In the genomic region with DNA sequence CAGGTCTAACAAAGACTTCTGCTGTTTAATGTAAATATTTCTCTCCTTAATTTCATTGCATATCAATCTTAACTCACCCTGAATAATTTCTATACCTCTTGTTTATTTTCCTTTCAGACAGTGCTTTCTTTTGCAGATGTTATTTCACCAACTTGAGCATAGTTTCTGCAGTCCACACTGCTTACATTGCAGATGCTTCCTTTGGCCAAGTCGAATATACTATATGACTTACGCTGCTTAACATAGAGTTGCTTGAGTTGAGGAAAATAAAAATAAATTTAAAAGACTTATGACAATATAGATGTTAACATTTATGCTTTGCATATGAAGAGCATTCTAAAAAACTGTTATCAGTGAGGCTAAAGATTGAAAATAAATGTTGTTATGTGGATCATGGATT, we compare ENCODE assay signal across 16 cellular contexts.
A peak's percentile ranks its signal among the peaks of the same experiment; 100 is the strongest.
DNase-seq lines count a peak whose midpoint lies in the region; ATAC-seq, FAIRE-seq and TF ChIP-seq lines count a peak whose summit lies in the region.
"Had no signal": no experiment of that assay in that cellular context is flagged by ENCODE, and none has a peak within 500 bp of the region (broad histone marks: within the 10 kb centered on the region; RNA-seq: fewer than 3 reads in every experiment).

No MANE protein-coding gene starts in this region.

- ATAC-seq in activated T-helper 17 cell treated with anti-CD3 and anti-CD28 coated beads, Interleukin-2, amount 50 U/mL, for 72 hours (replicated peaks) = no peak

- H3K4me1 Mint-ChIP-seq in astrocyte (ENCODE audit: low read depth, unreplicated experiment) = peaks cover 14% of the 10 kb centered on the region
- peaks cover 15% of the 10 kb centered on the region for H3K4me1 Mint-ChIP-seq in nephron
- H3K4me1 Mint-ChIP-seq in activated T-helper 17 cell treated with anti-CD3 and anti-CD28 coated beads, Interleukin-2, amount 50 U/mL, for 72 hours = peaks cover 14% of the 10 kb centered on the region

- TF ChIP-seq CTCF in astrocyte (IDR thresholded peaks at IDR 0.05; ENCODE audit: insufficient read depth, low read depth, low read length) = no peak
- no peak for TF ChIP-seq CTCF in nephron (IDR thresholded peaks at IDR 0.05; ENCODE audit: unreplicated experiment in 3 of 3)

- H4K20me1 ChIP-seq in astrocyte (ENCODE audit: insufficient read depth, low read length) = no peaks in the 10 kb centered on the region

- H3K36me3 Mint-ChIP-seq in astrocyte (ENCODE audit: low read depth, unreplicated experiment) (no peaks in the 10 kb centered on the region), nephron (ENCODE audit: low read depth) (peaks cover 3% of the 10 kb centered on the region)
- H3K36me3 Mint-ChIP-seq in activated T-helper 17 cell treated with anti-CD3 and anti-CD28 coated beads, Interleukin-2, amount 50 U/mL, for 72 hours (ENCODE audit: low read depth) = no peaks in the 10 kb centered on the region

- H3K27ac Mint-ChIP-seq in astrocyte (ENCODE audit: unreplicated experiment) (no peak overlapping the region), nephron (peak overlapping the region; percentile 6 to 46 (median 8))
- H3K27ac Mint-ChIP-seq in activated T-helper 17 cell treated with anti-CD3 and anti-CD28 coated beads, Interleukin-2, amount 50 U/mL, for 72 hours = no peak overlapping the region
- H3K27ac Mint-ChIP-seq: B cell had no signal

- H3K9me3 Mint-ChIP-seq in astrocyte (ENCODE audit: unreplicated experiment) (no peaks in the 10 kb centered on the region), nephron (no peaks in the 10 kb centered on the region)
- no peaks in the 10 kb centered on the region for H3K9me3 Mint-ChIP-seq in activated T-helper 17 cell treated with anti-CD3 and anti-CD28 coated beads, Interleukin-2, amount 50 U/mL, for 72 hours

- H3K4me3 Mint-ChIP-seq in astrocyte (ENCODE audit: unreplicated experiment) = no peak overlapping the region
- H3K4me3 Mint-ChIP-seq in nephron = no peak overlapping the region
- no peak overlapping the region for H3K4me3 Mint-ChIP-seq in activated T-helper 17 cell treated with anti-CD3 and anti-CD28 coated beads, Interleukin-2, amount 50 U/mL, for 72 hours
- H3K4me3 Mint-ChIP-seq: B cell had no signal

- no peaks in the 10 kb centered on the region for H3K9me3 ChIP-seq in astrocyte (ENCODE audit: insufficient read depth, low read depth, low read length)

- no peaks in the 10 kb centered on the region for H3K36me3 ChIP-seq in astrocyte (ENCODE audit: insufficient read depth, low read length)

- H3K9ac ChIP-seq in astrocyte (ENCODE audit: low read length) = no peak overlapping the region

- H3K79me2 ChIP-seq in astrocyte (ENCODE audit: insufficient read depth, low read length) = no peaks in the 10 kb centered on the region

- no peaks in the 10 kb centered on the region for H3K27me3 ChIP-seq in astrocyte (ENCODE audit: insufficient read depth, low read length)

- H3K27ac ChIP-seq in astrocyte (ENCODE audit: low read depth, low read length) = peak overlapping the region; percentile 42

- DNase-seq in LoVo (ENCODE audit: low spot score) = peak; percentile 17
- DNase-seq in astrocyte (ENCODE audit: low read depth) = no peak
- no peak for DNase-seq in stimulated activated CD4-positive, alpha-beta T cell treated with anti-CD3 and anti-CD28 coated beads, Interleukin-4, amount 100 ng/mL, for 4 hours
- no peak for DNase-seq in activated CD8-positive, alpha-beta memory T cell treated with anti-CD3 and anti-CD28 coated beads for 24 hours
- DNase-seq in NCI-H345 treated with DMSO at 0.1 percent for 48 hours (lab: John Stamatoyannopoulos, UW; ENCODE audit: unreplicated experiment) = no peak
- DNase-seq: CD4-positive, CD25-positive, alpha-beta regulatory T cell; DMS53; Karpas-422; MM.1S; NCI-H1092 treated with DMSO at 0.1 percent for 48 hours; RPMI8226; SIG-M5 had no signal

- H3K27me3 Mint-ChIP-seq in astrocyte (ENCODE audit: low read depth, unreplicated experiment) (no peaks in the 10 kb centered on the region), nephron (ENCODE audit: low read depth) (no peaks in the 10 kb centered on the region)
- no peaks in the 10 kb centered on the region for H3K27me3 Mint-ChIP-seq in activated T-helper 17 cell treated with anti-CD3 and anti-CD28 coated beads, Interleukin-2, amount 50 U/mL, for 72 hours
- H3K27me3 Mint-ChIP-seq: B cell; CD4-positive, CD25-positive, alpha-beta regulatory T cell had no signal

- H2AFZ ChIP-seq in astrocyte (ENCODE audit: low read depth, low read length) = no peak overlapping the region

- peak overlapping the region; percentile 29 for H3K4me2 ChIP-seq in astrocyte (ENCODE audit: low read length)

- H3K4me1 ChIP-seq in astrocyte (ENCODE audit: insufficient read depth, low read length) = peaks cover 9% of the 10 kb centered on the region

- no peak overlapping the region for H3K4me3 ChIP-seq in astrocyte (ENCODE audit: insufficient read depth, low read depth, low read length)

- no peak for FAIRE-seq in astrocyte (lab: Jason Lieb, UNC)
- FAIRE-seq: H54 had no signal

Comparison
In these comparisons a context has a peak if more than half of its experiments do, and no peak if none do; other contexts are left out.
1. H3K27ac Mint-ChIP-seq: peak in nephron (3 of 3); none in astrocyte (single experiment) and activated T-helper 17 cell treated with anti-CD3 and anti-CD28 coated beads, Interleukin-2, amount 50 U/mL, for 72 hours (single experiment).